In the genomic region with DNA sequence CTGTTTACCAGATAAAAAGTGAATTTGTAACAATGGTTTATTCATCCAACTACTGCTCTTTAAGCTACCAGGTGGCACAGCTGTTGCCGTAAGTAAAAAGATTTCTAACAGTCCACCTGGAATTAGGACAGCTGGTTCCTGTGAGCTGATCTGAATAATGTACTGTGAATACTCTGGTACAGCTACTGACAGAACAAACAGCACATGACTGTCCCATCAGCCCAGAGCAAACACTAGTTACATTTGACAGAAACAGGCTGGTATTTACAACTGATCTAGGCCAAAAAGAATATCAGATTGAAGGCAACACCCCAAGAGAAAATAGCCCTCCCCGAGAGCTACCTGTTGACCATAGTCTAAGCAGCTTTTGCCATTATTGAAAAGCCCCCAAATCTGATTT, we compare ENCODE assay signal across 17 cellular contexts.
DNase-seq lines count a peak whose midpoint lies in the region; ATAC-seq lines count a peak whose summit lies in the region.
"Had no signal": no experiment of that assay in that cellular context is flagged by ENCODE, and none has a peak within 500 bp of the region (broad histone marks: within the 10 kb centered on the region; RNA-seq: fewer than 3 reads in every experiment).

No MANE protein-coding gene starts in this region.

- intact Hi-C loops in left colon (cut with DNase I, micrococcal nuclease) (no loop called here), posterior vena cava (cut with DNase I) (no loop called here)

- DNase-seq in COR-L47 (lab: John Stamatoyannopoulos, UW) (peak; percentile 75), NCI-H1694 (lab: John Stamatoyannopoulos, UW) (peak; percentile 36), NCI-H748 (lab: John Stamatoyannopoulos, UW; ENCODE audit: unreplicated experiment) (peak; percentile 85), left colon (no peak), T-helper 9 cell (no peak), posterior vena cava (ENCODE audit: low spot score) (no peak), DMS 273 treated with DMSO at 0.1 percent for 48 hours (lab: John Stamatoyannopoulos, UW) (no peak)
- DNase-seq: activated CD8-positive, alpha-beta T cell treated with anti-CD3 and anti-CD28 coated beads, Interleukin-2, amount 10 ng/mL, durations not matched to agents 7 days and 5 days; effector CD8-positive, alpha-beta T cell; GDM1; IMR-90; left ventricle myocardium superior; OCI-M1; psoas muscle; stimulated activated CD4-positive, alpha-beta T cell treated with anti-CD3 and anti-CD28 coated beads, Interleukin-15, amount 100 ng/mL, for 24 hours had no signal

- ATAC-seq in left colon = peak; percentile 67
- no peak for ATAC-seq in GM19023 (IDR thresholded peaks at IDR 0.05; ENCODE audit: unreplicated experiment)
- ATAC-seq: activated CD8-positive, alpha-beta T cell treated with anti-CD3 and anti-CD28 coated beads, Interleukin-2, amount 10 ng/mL, durations not matched to agents 7 days and 5 days; activated T-helper 17 cell treated with anti-CD3 and anti-CD28 coated beads, Interleukin-2, amount 50 U/mL, for 72 hours; left ventricle myocardium superior; psoas muscle had no signal

Comparison
In these comparisons a context has a peak if more than half of its experiments do, and no peak if none do; other contexts are left out.
1. DNase-seq: peak in COR-L47 (single experiment), NCI-H1694 (single experiment) and NCI-H748 (single experiment); none in left colon (0 of 2), T-helper 9 cell (single experiment), posterior vena cava (single experiment) and DMS 273 treated with DMSO at 0.1 percent for 48 hours (single experiment).